8 cellular contexts compared by ENCODE assay signal in genomic region chr12:116434155-116435065, GRCh38.
DNase-seq lines count a peak whose midpoint lies in the region; ATAC-seq, FAIRE-seq and TF ChIP-seq lines count a peak whose summit lies in the region.

No MANE protein-coding gene starts in this region.

- no peaks in the 10 kb centered on the region for H3K36me3 ChIP-seq in Panc1 (ENCODE audit: control insufficient read depth, insufficient read depth, low read length)

- H3K4me1 ChIP-seq in Panc1 (ENCODE audit: control insufficient read depth, insufficient read depth, low read length): peaks cover 30% of the 10 kb centered on the region

- peaks cover 49% of the 10 kb centered on the region for H3K4me1 Mint-ChIP-seq in nephron

- CTCF ChIA-PET in Panc1 (lab: Charles Lee): interaction anchor here (0.5 to 0.7 kb wide), 2 partner anchors 158 to 240 kb away, joined by 3 to 7 read pairs; no protein-coding TSS in a partner anchor

- FAIRE-seq in GM19239 (lab: Jason Lieb, UNC): no peak

- H3K27me3 ChIP-seq in Panc1 (ENCODE audit: control insufficient read depth, insufficient read depth, low read length): no peaks in the 10 kb centered on the region

- H3K27ac ChIP-seq in Panc1 (ENCODE audit: low read length): peak overlapping the region; percentile 92

- H3K36me3 Mint-ChIP-seq in nephron (ENCODE audit: low read depth): no peaks in the 10 kb centered on the region

- H3K9me3 ChIP-seq in Panc1 (ENCODE audit: control insufficient read depth, insufficient read depth, low read depth, low read length): no peaks in the 10 kb centered on the region; the same call in 1 of the 2 replicates

- no peak for TF ChIP-seq POLR2A in GM18505 (IDR thresholded peaks at IDR 0.05; ENCODE audit: borderline replicate concordance, extremely low read depth, insufficient read depth, insufficient read length)

- H3K4me3 Mint-ChIP-seq in nephron: peak overlapping the region; percentile 14 to 46 (median 27)

- peak overlapping the region; percentile 21 to 58 for H3K4me3 ChIP-seq in Panc1 (ENCODE audit: low read depth in 2 of 2, low read length in 2 of 2)

- intact Hi-C loops in Panc1 (cut with micrococcal nuclease; ENCODE audit: unreplicated experiment): no loop called here

- DNase-seq in DMS53 (lab: John Stamatoyannopoulos, UW) (peak; percentile 85), Panc1 (ENCODE audit: low read depth, low spot score) (no peak), fibroblast of gingiva (ENCODE audit: low read depth) (peak; percentile 94), GM19239 (ENCODE audit: insufficient read length, low spot score) (no peak)

- POLR2A ChIA-PET in Panc1 (lab: Charles Lee): no interaction called here

- peaks cover 6% of the 10 kb centered on the region for H3K27me3 Mint-ChIP-seq in nephron (ENCODE audit: low read depth)

- TF ChIP-seq CTCF in Panc1 (IDR thresholded peaks at IDR 0.05) (no peak), nephron (IDR thresholded peaks at IDR 0.05; ENCODE audit: unreplicated experiment in 3 of 3) (no peak)

- BruUV-seq in Panc1 (replicated peaks; lab: Mats Ljungman, UMichigan): no TSS peak

- in situ Hi-C loops in Panc1 (cut with HindIII; ENCODE audit: low pct_unique_long_range_greater_than_20kb, low sequenced_read_pairs): no loop called here

- peak; percentile 90 for ATAC-seq in Panc1
- ATAC-seq in GM18505 (IDR thresholded peaks at IDR 0.05; ENCODE audit: unreplicated experiment): no peak
- no peak for ATAC-seq in GM18502 (IDR thresholded peaks at IDR 0.05; ENCODE audit: poor library complexity, unreplicated experiment)
- ATAC-seq in GM18909 (IDR thresholded peaks at IDR 0.05; ENCODE audit: poor library complexity, unreplicated experiment): no peak

- no peaks in the 10 kb centered on the region for H3K9me3 Mint-ChIP-seq in nephron

- peak overlapping the region; percentile 77 to 85 (median 78) for H3K27ac Mint-ChIP-seq in nephron

Comparison
In these comparisons a context has a peak if more than half of its experiments do, and no peak if none do; other contexts are left out.
1. DNase-seq: peak in DMS53 (single experiment) and fibroblast of gingiva (single experiment); none in Panc1 (single experiment) and GM19239 (single experiment).